In genomic region chr5:92242170-92242569, GRCh38 we compare ENCODE assay signal across 20 cellular contexts.
DNase-seq lines count a peak whose midpoint lies in the region; ATAC-seq, FAIRE-seq and TF ChIP-seq lines count a peak whose summit lies in the region.
"Had no signal": no experiment of that assay in that cellular context is flagged by ENCODE, and none has a peak within 500 bp of the region (broad histone marks: within the 10 kb centered on the region; RNA-seq: fewer than 3 reads in every experiment).

No MANE protein-coding gene starts in this region.

- intact Hi-C loops in HepG2 (cut with micrococcal nuclease; ENCODE audit: unreplicated experiment) (no loop called here), right lobe of liver (cut with DNase I) (no loop called here), PC-3 (cut with micrococcal nuclease) (no loop called here)

- POLR2A ChIA-PET in HepG2 (lab: Yijun Ruan, JAX) (no interaction called here), PC-3 (lab: Charles Lee; ENCODE audit: unreplicated experiment) (no interaction called here)

- no peaks in the 10 kb centered on the region for H3K79me2 ChIP-seq in HepG2 (ENCODE audit: insufficient read depth, low read length)
- H3K79me2 ChIP-seq in PC-3 (ENCODE audit: low read length) = no peaks in the 10 kb centered on the region

- no peak for DNase-seq in HepG2 (ENCODE audit: low spot score)
- DNase-seq in right lobe of liver = no peak
- no peak for DNase-seq in LNCaP clone FGC (ENCODE audit: low read depth)
- DNase-seq in PC-3 = peak; percentile 3
- no peak for DNase-seq in DMS153 (lab: John Stamatoyannopoulos, UW)
- DNase-seq: CD4-positive, CD25-positive, alpha-beta regulatory T cell; CD8-positive, alpha-beta memory T cell; COR-L47; DMS 273 treated with DMSO at 0.1 percent for 48 hours; DMS79 treated with DMSO at 0.1 percent for 48 hours; GOT3; HFFc6; Kasumi-1; KG1 had no signal

- H3K27me3 ChIP-seq in HepG2 (ENCODE audit: control insufficient read depth in 1 of 2, insufficient read depth in 2 of 2, low read length in 2 of 2) (no peaks in the 10 kb centered on the region), right lobe of liver (no peaks in the 10 kb centered on the region), PC-3 (ENCODE audit: low read length) (no peaks in the 10 kb centered on the region)
- H3K27me3 ChIP-seq: BLaER1 treated with 17β-estradiol and CSF1 and Interleukin-3, amounts not matched to agents 10 nM and 100 nM had no signal

- no peaks in the 10 kb centered on the region for H3K9me2 ChIP-seq in PC-3 (replicated peaks; ENCODE audit: low read length)

- H3K4me3 ChIP-seq in HepG2 (replicated peaks in 1 of 3; ENCODE audit: insufficient read depth in 1 of 3, low read depth in 2 of 3, low read length in 3 of 3) = no peak overlapping the region
- H3K4me3 ChIP-seq in right lobe of liver = no peak overlapping the region
- no peak overlapping the region for H3K4me3 ChIP-seq in LNCaP clone FGC (ENCODE audit: low read depth, low read length)
- H3K4me3 ChIP-seq in PC-3 (ENCODE audit: low read length) = no peak overlapping the region
- H3K4me3 ChIP-seq: BLaER1 treated with 17β-estradiol and CSF1 and Interleukin-3, amounts not matched to agents 10 nM and 100 nM; HAP-1 had no signal

- TF ChIP-seq RAD21 in HepG2 (CRISPR knock-in tag; IDR thresholded peaks at IDR 0.05) = no peak

- BruUV-seq in HepG2 (replicated peaks; lab: Mats Ljungman, UMichigan) (no TSS peak), PC-3 (replicated peaks; lab: Mats Ljungman, UMichigan) (no TSS peak)

- H3K4me2 ChIP-seq in HepG2 (ENCODE audit: low read depth, low read length) (no peak overlapping the region), PC-3 (ENCODE audit: low read length) (no peak overlapping the region)
- H3K4me2 ChIP-seq: BLaER1 treated with 17β-estradiol and CSF1 and Interleukin-3, amounts not matched to agents 10 nM and 100 nM had no signal

- H3K9ac ChIP-seq in HepG2 (ENCODE audit: insufficient read depth, low read depth, low read length) (no peak overlapping the region), PC-3 (ENCODE audit: low read length) (no peak overlapping the region)
- H3K9ac ChIP-seq: BLaER1 treated with 17β-estradiol and CSF1 and Interleukin-3, amounts not matched to agents 10 nM and 100 nM had no signal

- H3K36me3 ChIP-seq in HepG2 (replicated peaks in 1 of 2; ENCODE audit: control insufficient read depth in 1 of 2, insufficient read depth in 2 of 2, low read length in 2 of 2) = no peaks in the 10 kb centered on the region
- H3K36me3 ChIP-seq in right lobe of liver = no peaks in the 10 kb centered on the region
- H3K36me3 ChIP-seq in PC-3 (ENCODE audit: low read depth, low read length) = no peaks in the 10 kb centered on the region
- H3K36me3 ChIP-seq: BLaER1 treated with 17β-estradiol and CSF1 and Interleukin-3, amounts not matched to agents 10 nM and 100 nM; HAP-1 had no signal

- CTCF ChIA-PET in HepG2 (lab: Yijun Ruan, JAX; ENCODE audit: low intra/inter-chr PET ratio, low total read pairs) = no interaction called here
- CTCF ChIA-PET in PC-3 (lab: Charles Lee) = no interaction called here

- in situ Hi-C loops in HepG2 (cut with HindIII; ENCODE audit: extremely low pct_ligation_motif_present, low pct_unique_long_range_greater_than_20kb) = no loop called here

- H3K4me1 ChIP-seq in HepG2 (ENCODE audit: insufficient read depth, low read length) = no peaks in the 10 kb centered on the region
- H3K4me1 ChIP-seq in right lobe of liver = no peaks in the 10 kb centered on the region
- H3K4me1 ChIP-seq in PC-3 (ENCODE audit: insufficient read depth, low read length) = no peaks in the 10 kb centered on the region
- H3K4me1 ChIP-seq: HAP-1 had no signal

- TF ChIP-seq EP300 in HepG2 (IDR thresholded peaks at IDR 0.05; ENCODE audit: low read depth in 2 of 2, low read length in 2 of 2) (no peak), HepG2 (CRISPR knock-in tag; IDR thresholded peaks at IDR 0.05; ENCODE audit: borderline replicate concordance) (no peak)

- H2AFZ ChIP-seq in HepG2 (ENCODE audit: low read length) (no peak overlapping the region), PC-3 (ENCODE audit: low read length) (no peak overlapping the region)

- TF ChIP-seq POLR2A in HepG2 (IDR thresholded peaks at IDR 0.05; ENCODE audit: insufficient read depth in 1 of 2, low read depth in 2 of 2, low read length in 2 of 2) (no peak), right lobe of liver (IDR thresholded peaks at IDR 0.05) (no peak)

- H3K9me3 ChIP-seq in HepG2 (ENCODE audit: low read length) = no peaks in the 10 kb centered on the region
- H3K9me3 ChIP-seq in right lobe of liver = no peaks in the 10 kb centered on the region
- no peaks in the 10 kb centered on the region for H3K9me3 ChIP-seq in PC-3 (ENCODE audit: low read length)
- H3K9me3 ChIP-seq: BLaER1 treated with 17β-estradiol and CSF1 and Interleukin-3, amounts not matched to agents 10 nM and 100 nM; HAP-1 had no signal

- no peaks in the 10 kb centered on the region for H4K20me1 ChIP-seq in HepG2 (ENCODE audit: insufficient read depth, low read length)
- H4K20me1 ChIP-seq in PC-3 (ENCODE audit: low read length) = no peaks in the 10 kb centered on the region
- H4K20me1 ChIP-seq: BLaER1 treated with 17β-estradiol and CSF1 and Interleukin-3, amounts not matched to agents 10 nM and 100 nM had no signal

- no peak for FAIRE-seq in HepG2 (lab: Jason Lieb, UNC)
- FAIRE-seq: GM12892, GM18507 had no signal

- TF ChIP-seq CTCF in HepG2 (CRISPR knock-in tag; IDR thresholded peaks at IDR 0.05) (no peak), right lobe of liver (IDR thresholded peaks at IDR 0.05) (no peak), LNCaP clone FGC (IDR thresholded peaks at IDR 0.05; ENCODE audit: control insufficient read depth, extremely low read depth, insufficient read depth) (peak; percentile 26; the same call in 1 of the 2 replicates), PC-3 (conservative IDR thresholded peaks at IDR 0.05; ENCODE audit: low read depth, low read length) (no peak)

- ATAC-seq in HepG2 (peak; percentile 63; the same call in 2 of the 3 replicates), right lobe of liver (no peak), PC-3 (peak; percentile 43; the same call in 1 of the 2 replicates), HG03045 (IDR thresholded peaks at IDR 0.05; ENCODE audit: unreplicated experiment) (no peak), GM18511 (IDR thresholded peaks at IDR 0.05; ENCODE audit: unreplicated experiment) (no peak)

- H3K27ac ChIP-seq in HepG2 (ENCODE audit: extremely low read length, insufficient read depth, low read length) (no peak overlapping the region), right lobe of liver (no peak overlapping the region), PC-3 (ENCODE audit: low read length) (no peak overlapping the region)
- H3K27ac ChIP-seq: BLaER1 treated with 17β-estradiol and CSF1 and Interleukin-3, amounts not matched to agents 10 nM and 100 nM had no signal

- H3F3A ChIP-seq in PC-3 (ENCODE audit: low read length, unreplicated experiment) = no peaks in the 10 kb centered on the region

TF ChIP-seq in HepG2, 621 proteins besides CTCF, POLR2A, EP300 and RAD21:
- TF ChIP-seq SOX5 (CRISPR knock-in tag; IDR thresholded peaks at IDR 0.05; ENCODE audit: borderline replicate concordance) = no peak

Comparison
In these comparisons a context has a peak if more than half of its experiments do, and no peak if none do; other contexts are left out.
1. ATAC-seq: peak in HepG2 (single experiment) and PC-3 (single experiment); none in right lobe of liver (0 of 4), HG03045 (single experiment) and GM18511 (single experiment).